Comparison of ENCODE assay signal across 8 cellular contexts in genomic region chr7:86926732-86927131, GRCh38.
DNase-seq lines count a peak whose midpoint lies in the region; ATAC-seq and TF ChIP-seq lines count a peak whose summit lies in the region.

No MANE protein-coding gene starts in this region.

- no peaks in the 10 kb centered on the region for H3K36me3 Mint-ChIP-seq in activated naive CD4-positive, alpha-beta T cell treated with anti-CD3 and anti-CD28 coated beads, Interleukin-2, amount 10 ng/mL, durations not matched to agents 7 days and 5 days
- H3K36me3 Mint-ChIP-seq in endodermal cell (ENCODE audit: low read depth) = peaks cover 37% of the 10 kb centered on the region
- peaks cover 6% of the 10 kb centered on the region for H3K36me3 Mint-ChIP-seq in neural crest cell (ENCODE audit: low read depth)
- H3K36me3 Mint-ChIP-seq in activated CD4-positive, alpha-beta memory T cell treated with anti-CD3 and anti-CD28 coated beads for 36 hours = no peaks in the 10 kb centered on the region

- no peaks in the 10 kb centered on the region for H3K4me1 Mint-ChIP-seq in activated naive CD4-positive, alpha-beta T cell treated with anti-CD3 and anti-CD28 coated beads, Interleukin-2, amount 10 ng/mL, durations not matched to agents 7 days and 5 days
- H3K4me1 Mint-ChIP-seq in endodermal cell = peaks cover 11% of the 10 kb centered on the region
- H3K4me1 Mint-ChIP-seq in neural crest cell = no peaks in the 10 kb centered on the region
- H3K4me1 Mint-ChIP-seq in activated CD4-positive, alpha-beta memory T cell treated with anti-CD3 and anti-CD28 coated beads for 36 hours (ENCODE audit: low read depth) = peaks cover 4% of the 10 kb centered on the region

- H3K9ac ChIP-seq in MM.1S (ENCODE audit: low read length) = no peak overlapping the region
- no peak overlapping the region for H3K9ac ChIP-seq in endodermal cell (ENCODE audit: extremely low read depth, low read length, poor library complexity, severe bottlenecking)

- CTCF ChIA-PET in activated naive CD4-positive, alpha-beta T cell treated with anti-CD3 and anti-CD28 coated beads, Interleukin-2, amount 10 ng/mL, durations not matched to agents 7 days and 5 days (lab: Charles Lee) = interaction anchor here (0.8 to 6.4 kb wide), 18 partner anchors 10 to 492 kb away, joined by 3 to 79 read pairs (median 4); partner anchors contain the start of gene DMTF1
- CTCF ChIA-PET in activated CD4-positive, alpha-beta memory T cell treated with anti-CD3 and anti-CD28 coated beads for 36 hours (lab: Charles Lee) = interaction anchor here (0.7 to 6.3 kb wide), 22 partner anchors 10 to 490 kb away, joined by 3 to 56 read pairs (median 5); partner anchors contain the start of genes DMTF1 and ELAPOR2

- POLR2A ChIA-PET in activated CD4-positive, alpha-beta memory T cell treated with anti-CD3 and anti-CD28 coated beads for 36 hours (lab: Charles Lee) = no interaction called here

- peak; percentile 37 for DNase-seq in activated naive CD4-positive, alpha-beta T cell treated with anti-CD3 and anti-CD28 coated beads, Interleukin-2, amount 10 ng/mL, durations not matched to agents 7 days and 5 days
- no peak for DNase-seq in activated naive CD4-positive, alpha-beta T cell treated with Interleukin-2 at 50 U/mL for 16 hours
- DNase-seq in MM.1S = peak; percentile 40
- peak; percentile 14 for DNase-seq in SHP77 treated with DMSO at 0.1 percent for 48 hours (lab: John Stamatoyannopoulos, UW)
- DNase-seq in endodermal cell = peak; percentile 71
- peak; percentile 37 for DNase-seq in neural crest cell (ENCODE audit: low read depth, low spot score)
- no peak for DNase-seq in activated CD4-positive, alpha-beta memory T cell treated with anti-CD3 and anti-CD28 coated beads for 36 hours

- H3K4me3 ChIP-seq in MM.1S (ENCODE audit: low read length) (no peak overlapping the region), endodermal cell (ENCODE audit: low read length) (no peak overlapping the region)

- WGBS in endodermal cell (ENCODE audit: insufficient coverage in 1 of 2, insufficient read length in 1 of 2), 2 experiments = 0 to 22% methylated on average over 1 to 2 of the region's 2 CpGs

- H3K27ac Mint-ChIP-seq in activated naive CD4-positive, alpha-beta T cell treated with anti-CD3 and anti-CD28 coated beads, Interleukin-2, amount 10 ng/mL, durations not matched to agents 7 days and 5 days = no peak overlapping the region
- no peak overlapping the region for H3K27ac Mint-ChIP-seq in endodermal cell
- no peak overlapping the region for H3K27ac Mint-ChIP-seq in neural crest cell (ENCODE audit: unreplicated experiment)
- no peak overlapping the region for H3K27ac Mint-ChIP-seq in activated CD4-positive, alpha-beta memory T cell treated with anti-CD3 and anti-CD28 coated beads for 36 hours

- H2AFZ ChIP-seq in MM.1S (ENCODE audit: low read length) = no peak overlapping the region

- H3K4me3 Mint-ChIP-seq in activated naive CD4-positive, alpha-beta T cell treated with anti-CD3 and anti-CD28 coated beads, Interleukin-2, amount 10 ng/mL, durations not matched to agents 7 days and 5 days = no peak overlapping the region
- H3K4me3 Mint-ChIP-seq in endodermal cell = no peak overlapping the region
- H3K4me3 Mint-ChIP-seq in neural crest cell = no peak overlapping the region
- H3K4me3 Mint-ChIP-seq in activated CD4-positive, alpha-beta memory T cell treated with anti-CD3 and anti-CD28 coated beads for 36 hours = no peak overlapping the region

- H3K27ac ChIP-seq in MM.1S (ENCODE audit: low read length) (no peak overlapping the region), endodermal cell (ENCODE audit: low read depth, low read length) (no peak overlapping the region)

- no peaks in the 10 kb centered on the region for H3K9me3 Mint-ChIP-seq in activated naive CD4-positive, alpha-beta T cell treated with anti-CD3 and anti-CD28 coated beads, Interleukin-2, amount 10 ng/mL, durations not matched to agents 7 days and 5 days
- H3K9me3 Mint-ChIP-seq in endodermal cell (no peaks in the 10 kb centered on the region), neural crest cell (no peaks in the 10 kb centered on the region)
- H3K9me3 Mint-ChIP-seq in activated CD4-positive, alpha-beta memory T cell treated with anti-CD3 and anti-CD28 coated beads for 36 hours = no peaks in the 10 kb centered on the region

- no peaks in the 10 kb centered on the region for H3K36me3 ChIP-seq in MM.1S (replicated peaks; ENCODE audit: insufficient read depth, low read length)
- peaks cover 59% of the 10 kb centered on the region for H3K36me3 ChIP-seq in endodermal cell (ENCODE audit: control insufficient read depth, insufficient read depth, low read length)

- H3K4me2 ChIP-seq in MM.1S (ENCODE audit: low read depth, low read length) = no peak overlapping the region

- intact Hi-C loops in activated CD4-positive, alpha-beta memory T cell treated with anti-CD3 and anti-CD28 coated beads for 36 hours (cut with micrococcal nuclease) = no loop called here

- no peaks in the 10 kb centered on the region for H4K20me1 ChIP-seq in MM.1S (ENCODE audit: insufficient read depth, low read length)

- H3F3A ChIP-seq in MM.1S (ENCODE audit: insufficient read depth, low read length) = no peaks in the 10 kb centered on the region

- H3K27me3 ChIP-seq in MM.1S (replicated peaks; ENCODE audit: insufficient read depth, low read length) = no peaks in the 10 kb centered on the region
- H3K27me3 ChIP-seq in endodermal cell (ENCODE audit: control insufficient read depth, insufficient read depth, low read length, poor library complexity, severe bottlenecking) = no peaks in the 10 kb centered on the region

- peak; percentile 51 for ATAC-seq in GM21423 (IDR thresholded peaks at IDR 0.05; ENCODE audit: unreplicated experiment)

- no peaks in the 10 kb centered on the region for H3K9me3 ChIP-seq in MM.1S (replicated peaks; ENCODE audit: insufficient read depth, low read length)
- no peaks in the 10 kb centered on the region for H3K9me3 ChIP-seq in endodermal cell (ENCODE audit: control insufficient read depth, low read length)

- no peaks in the 10 kb centered on the region for H3K79me2 ChIP-seq in MM.1S (ENCODE audit: low read length)

- peaks cover 4% of the 10 kb centered on the region for H3K27me3 Mint-ChIP-seq in activated naive CD4-positive, alpha-beta T cell treated with anti-CD3 and anti-CD28 coated beads, Interleukin-2, amount 10 ng/mL, durations not matched to agents 7 days and 5 days
- H3K27me3 Mint-ChIP-seq in endodermal cell (ENCODE audit: insufficient read depth) (no peaks in the 10 kb centered on the region), neural crest cell (ENCODE audit: low read depth) (no peaks in the 10 kb centered on the region)
- H3K27me3 Mint-ChIP-seq in activated CD4-positive, alpha-beta memory T cell treated with anti-CD3 and anti-CD28 coated beads for 36 hours = no peaks in the 10 kb centered on the region

- no peaks in the 10 kb centered on the region for H3K9me2 ChIP-seq in MM.1S (replicated peaks; ENCODE audit: insufficient read depth, low read length)

- TF ChIP-seq CTCF in MM.1S (IDR thresholded peaks at IDR 0.05; ENCODE audit: low read length) = peak; percentile 74
- peak; percentile 90 for TF ChIP-seq CTCF in endodermal cell (conservative IDR thresholded peaks at IDR 0.05)
- TF ChIP-seq CTCF in neural crest cell (conservative IDR thresholded peaks at IDR 0.05) = peak; percentile 82

- H3K4me1 ChIP-seq in MM.1S (ENCODE audit: low read length) = no peaks in the 10 kb centered on the region
- H3K4me1 ChIP-seq in endodermal cell (ENCODE audit: control insufficient read depth, insufficient read depth, low read length) = no peaks in the 10 kb centered on the region

Comparison
In these comparisons a context has a peak if more than half of its experiments do, and no peak if none do; other contexts are left out.
1. DNase-seq: peak in activated naive CD4-positive, alpha-beta T cell treated with anti-CD3 and anti-CD28 coated beads, Interleukin-2, amount 10 ng/mL, durations not matched to agents 7 days and 5 days (single experiment), MM.1S (single experiment), SHP77 treated with DMSO at 0.1 percent for 48 hours (single experiment), endodermal cell (single experiment) and neural crest cell (single experiment); none in activated naive CD4-positive, alpha-beta T cell treated with Interleukin-2 at 50 U/mL for 16 hours (single experiment) and activated CD4-positive, alpha-beta memory T cell treated with anti-CD3 and anti-CD28 coated beads for 36 hours (single experiment).
2. Peak in every context shown above with its lines, with median percentiles within 50 percentile points of each other: CTCF ChIP-seq.